Comparison of ENCODE assay signal across 15 cellular contexts in the genomic region with DNA sequence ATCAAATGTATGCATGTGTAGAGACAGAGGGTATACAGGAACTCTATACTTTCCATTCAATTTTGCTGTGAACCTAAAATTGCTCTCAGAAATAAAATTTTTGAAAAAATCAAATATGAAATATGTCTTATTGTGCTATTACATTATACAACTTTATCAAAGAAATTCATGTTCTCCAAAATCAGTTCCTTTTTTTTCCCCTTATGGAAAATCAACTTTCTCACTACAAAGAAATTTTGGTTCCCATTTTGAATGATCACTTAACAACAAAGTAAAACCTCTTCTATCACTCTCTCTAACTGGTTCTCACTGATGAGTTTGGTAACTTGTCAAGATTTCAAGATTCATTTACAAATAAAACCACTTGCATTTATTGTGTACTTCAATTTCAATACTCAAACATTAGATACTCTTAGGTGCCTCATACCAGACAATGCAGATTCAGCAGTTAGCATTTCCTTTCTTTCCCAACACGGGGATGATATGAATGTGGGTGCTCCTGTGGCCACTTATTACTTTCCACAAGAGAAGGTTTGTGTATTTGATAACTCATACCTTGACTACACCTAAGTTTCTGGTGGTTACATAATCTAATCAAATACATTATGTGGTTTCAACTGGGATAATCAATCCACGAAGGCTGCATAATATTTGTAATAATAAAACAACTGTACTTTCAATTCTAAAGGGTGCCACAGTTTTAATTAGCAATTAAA. TPM values are rescaled to one million over a fixed set of nuclear protein-coding genes. Genes with fewer than 3 reads are reported as not detected.
DNase-seq lines count a peak whose midpoint lies in the region; ATAC-seq, FAIRE-seq and TF ChIP-seq lines count a peak whose summit lies in the region.
"Had no signal": no experiment of that assay in that cellular context is flagged by ENCODE, and none has a peak within 500 bp of the region (broad histone marks: within the 10 kb centered on the region; RNA-seq: fewer than 3 reads in every experiment).

No MANE protein-coding gene starts in this region.

- ATAC-seq in Panc1 (no peak), gastroesophageal sphincter (no peak), HG02970 (IDR thresholded peaks at IDR 0.05; ENCODE audit: low FRiP score, unreplicated experiment) (no peak)

- no peak for FAIRE-seq in frontal cortex (lab: Jason Lieb, UNC)

- peak; percentile 22 for DNase-seq in stimulated activated CD4-positive, alpha-beta T cell treated with anti-CD3 and anti-CD28 coated beads, Interleukin-15, amount 100 ng/mL, for 24 hours
- DNase-seq in stimulated activated CD4-positive, alpha-beta T cell treated with anti-CD3 and anti-CD28 coated beads, Interleukin-4, amount 100 ng/mL, for 4 hours: no peak
- DNase-seq in Panc1 (ENCODE audit: low read depth, low spot score) (no peak), epithelial cell of prostate (ENCODE audit: low read depth, low spot score) (no peak), frontal cortex (ENCODE audit: low spot score in 2 of 2) (no peak), SW480 (ENCODE audit: low spot score) (no peak)
- DNase-seq: activated T-cell treated with anti-CD3 and anti-CD28 coated beads, Interleukin-2, amount 50 U/mL, for 1 hour; C1 segment of cervical spinal cord; foreskin melanocyte; NCI-H1092; stimulated activated CD4-positive, alpha-beta T cell treated with anti-CD3 and anti-CD28 coated beads, Interleukin-4, amount 100 ng/mL, for 24 hours had no signal

- WGBS in gastroesophageal sphincter (ENCODE audit: low coverage in 1 of 2), 2 donors: 50 to 66% methylated on average over 2 of the region's 2 CpGs

- H3K9me3 ChIP-seq in Panc1 (ENCODE audit: control insufficient read depth, insufficient read depth, low read depth, low read length) (no peaks in the 10 kb centered on the region), gastroesophageal sphincter (no peaks in the 10 kb centered on the region)
- H3K9me3 ChIP-seq: suprapubic skin had no signal

- no peak for TF ChIP-seq EP300 in gastroesophageal sphincter (IDR thresholded peaks at IDR 0.05)

- POLR2A ChIA-PET in Panc1 (lab: Charles Lee): no interaction called here

- H3K36me3 ChIP-seq in Panc1 (ENCODE audit: control insufficient read depth, insufficient read depth, low read length) (no peaks in the 10 kb centered on the region), gastroesophageal sphincter (no peaks in the 10 kb centered on the region)
- H3K36me3 ChIP-seq: suprapubic skin had no signal

- no peak overlapping the region for H3K4me3 ChIP-seq in Panc1 (ENCODE audit: low read depth in 2 of 2, low read length in 2 of 2)
- no peak overlapping the region for H3K4me3 ChIP-seq in gastroesophageal sphincter
- H3K4me3 ChIP-seq: lung, suprapubic skin had no signal

- no peaks in the 10 kb centered on the region for H3K27me3 ChIP-seq in Panc1 (ENCODE audit: control insufficient read depth, insufficient read depth, low read length)
- no peaks in the 10 kb centered on the region for H3K27me3 ChIP-seq in gastroesophageal sphincter
- H3K27me3 ChIP-seq: suprapubic skin had no signal

- H3K4me1 ChIP-seq in Panc1 (ENCODE audit: control insufficient read depth, insufficient read depth, low read length) (peaks cover 5% of the 10 kb centered on the region), gastroesophageal sphincter (peaks cover 5 to 82% (median 11%) of the 10 kb centered on the region in 3 donors)

- TSS peak; percentile 1 for BruUV-seq in Panc1 (replicated peaks; lab: Mats Ljungman, UMichigan)

- CTCF ChIA-PET in Panc1 (lab: Charles Lee): no interaction called here

- H3K27ac ChIP-seq in Panc1 (ENCODE audit: low read length): no peak overlapping the region
- H3K27ac ChIP-seq in epithelial cell of prostate: peak overlapping the region; percentile 89
- no peak overlapping the region for H3K27ac ChIP-seq in gastroesophageal sphincter
- H3K27ac ChIP-seq: suprapubic skin had no signal

- TF ChIP-seq CTCF in Panc1 (IDR thresholded peaks at IDR 0.05) (no peak), gastroesophageal sphincter (IDR thresholded peaks at IDR 0.05) (no peak)

- in situ Hi-C loops in Panc1 (cut with HindIII; ENCODE audit: low pct_unique_long_range_greater_than_20kb, low sequenced_read_pairs): no loop called here

- intact Hi-C loops in Panc1 (cut with micrococcal nuclease; ENCODE audit: unreplicated experiment): no loop called here

- no peak for TF ChIP-seq POLR2A in gastroesophageal sphincter (IDR thresholded peaks at IDR 0.05)

RNA-seq across cellular contexts. Expression of a gene that starts 6.4 kb away (rescaled TPM):
- 63.2 TPM for total RNA-seq in Panc1 (2021; ENCODE audit: unreplicated experiment)
- 28.0 TPM for polyA plus RNA-seq in Panc1 (2012; ENCODE audit: insufficient read length)
- total RNA-seq in gastroesophageal sphincter: 10 to 100 TPM; 44.8 to 58.2 (median 49.4) TPM
- total RNA-seq in frontal cortex: 31.8 TPM
